20 cellular contexts compared by ENCODE assay signal in the genomic region with DNA sequence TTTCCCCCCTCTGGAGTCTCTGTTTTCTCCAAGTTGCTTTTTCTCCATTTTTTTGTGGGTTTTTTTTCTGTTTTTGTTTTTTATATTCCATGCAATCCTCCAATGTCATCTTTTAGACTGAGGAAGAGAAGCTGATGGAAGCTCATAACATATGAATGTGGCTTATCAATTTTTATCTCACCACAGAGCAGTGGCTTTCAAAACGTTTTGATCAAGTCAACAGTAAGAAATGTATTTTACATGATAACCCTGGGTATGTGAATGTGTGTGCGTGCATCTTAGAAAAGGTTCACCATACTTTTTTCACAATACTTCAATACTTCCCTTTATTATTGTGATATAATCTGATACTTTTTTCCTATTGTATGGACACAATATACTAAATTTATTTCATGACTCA.
"Had no signal": no experiment of that assay in that cellular context is flagged by ENCODE, and none has a peak within 500 bp of the region (broad histone marks: within the 10 kb centered on the region; RNA-seq: fewer than 3 reads in every experiment).

No MANE protein-coding gene starts in this region.

- H3K36me3 ChIP-seq: esophagus squamous epithelium, heart right ventricle, neutrophil, pancreas, suprapubic skin, thyroid gland, upper lobe of left lung, uterus had no signal

- H3K27me3 Mint-ChIP-seq: progenitor cell of endocrine pancreas had no signal

- H3K27ac ChIP-seq: esophagus squamous epithelium, heart right ventricle, neutrophil, pancreas, suprapubic skin, thyroid gland, upper lobe of left lung, uterus had no signal

- H3K9me3 ChIP-seq: neutrophil, pancreas, suprapubic skin, thyroid gland, uterus had no signal

- H3K36me3 Mint-ChIP-seq: naive thymus-derived CD4-positive, alpha-beta T cell had no signal

- H3K4me3 Mint-ChIP-seq: effector memory CD8-positive, alpha-beta T cell; naive thymus-derived CD4-positive, alpha-beta T cell had no signal

- H3K9me3 Mint-ChIP-seq: effector memory CD8-positive, alpha-beta T cell had no signal

- DNase-seq: effector memory CD8-positive, alpha-beta T cell; esophagus squamous epithelium; foreskin melanocyte; heart right ventricle; hypothalamus; islet precursor cell; mammary epithelial cell; naive thymus-derived CD4-positive, alpha-beta T cell; pancreas; right cardiac atrium; small intestine; stimulated activated CD4-positive, alpha-beta T cell treated with anti-CD3 and anti-CD28 coated beads, Interleukin-12 subunit alpha, Interleukin-12 subunit beta, amount 100 ng/mL, for 4 hours; stimulated activated naive CD4-positive, alpha-beta T cell treated with Interleukin-2 at 50 U/mL for 16 hours; thyroid gland; upper lobe of left lung; uterus had no signal

- H3K4me3 ChIP-seq: esophagus squamous epithelium, heart right ventricle, pancreas, suprapubic skin, thyroid gland, upper lobe of left lung, uterus had no signal

- H3K4me1 ChIP-seq: heart right ventricle, suprapubic skin, thyroid gland, upper lobe of left lung, uterus had no signal

- ATAC-seq: effector memory CD8-positive, alpha-beta T cell; heart right ventricle; left lobe of liver; naive thymus-derived CD4-positive, alpha-beta T cell; pancreas; right cardiac atrium had no signal

- H3K27me3 ChIP-seq: pancreas, suprapubic skin, thyroid gland, upper lobe of left lung, uterus had no signal

- H3K27ac Mint-ChIP-seq: effector memory CD8-positive, alpha-beta T cell; naive thymus-derived CD4-positive, alpha-beta T cell; progenitor cell of endocrine pancreas had no signal
